18 cellular contexts compared by ENCODE assay signal in genomic region chr2:134727385-134727784, GRCh38. TPM values are rescaled to one million over a fixed set of nuclear protein-coding genes. Genes with fewer than 3 reads are reported as not detected.
DNase-seq lines count a peak whose midpoint lies in the region; ATAC-seq and TF ChIP-seq lines count a peak whose summit lies in the region.
"Had no signal": no experiment of that assay in that cellular context is flagged by ENCODE, and none has a peak within 500 bp of the region (broad histone marks: within the 10 kb centered on the region; RNA-seq: fewer than 3 reads in every experiment).

No MANE protein-coding gene starts in this region.

- TF ChIP-seq CTCF in omental fat pad (IDR thresholded peaks at IDR 0.05) (no peak), gastroesophageal sphincter (IDR thresholded peaks at IDR 0.05) (no peak), A673 (conservative IDR thresholded peaks at IDR 0.05; ENCODE audit: low read depth, low read length) (no peak)

- CTCF ChIA-PET in A673 (lab: Charles Lee): no interaction called here

- H3K9me3 ChIP-seq in gastroesophageal sphincter (no peaks in the 10 kb centered on the region), A673 (ENCODE audit: low read depth, low read length, poor library complexity, severe bottlenecking) (no peaks in the 10 kb centered on the region)
- H3K9me3 ChIP-seq: heart right ventricle, spleen, suprapubic skin had no signal

- no peaks in the 10 kb centered on the region for H3K4me1 ChIP-seq in gastroesophageal sphincter
- no peaks in the 10 kb centered on the region for H3K4me1 ChIP-seq in A673 (ENCODE audit: insufficient read depth, low read length, poor library complexity, severe bottlenecking)
- H3K4me1 ChIP-seq: heart right ventricle, spleen, suprapubic skin had no signal

- POLR2A ChIA-PET in A673 (lab: Charles Lee; ENCODE audit: low non-redundant PET): no interaction called here

- H3K27me3 ChIP-seq in gastroesophageal sphincter (peaks cover 23% of the 10 kb centered on the region), A673 (replicated peaks; ENCODE audit: insufficient read depth, low read depth, low read length, poor library complexity) (peaks cover 37% of the 10 kb centered on the region)

- DNase-seq in Daoy (ENCODE audit: low read depth) (peak; percentile 62), SW480 (ENCODE audit: low spot score) (peak; percentile 64), fibroblast of peridontal ligament (ENCODE audit: extremely low read depth) (peak; percentile 13), omental fat pad (ENCODE audit: low spot score) (no peak), A673 (ENCODE audit: low spot score) (no peak), HuH-7.5 (ENCODE audit: low spot score) (no peak)
- no peak for DNase-seq in effector CD8-positive, alpha-beta T cell (lab: John Stamatoyannopoulos, UW)
- DNase-seq: aorta; effector CD4-positive, alpha-beta T cell; H9; heart right ventricle; Karpas-422; NCI-H1694 treated with DMSO at 0.1 percent for 48 hours; NCI-H526 treated with DMSO at 0.1 percent for 48 hours; Right ventricle myocardium superior; spleen had no signal

- H3K4me3 ChIP-seq in gastroesophageal sphincter (no peak overlapping the region), A673 (ENCODE audit: low read depth, low read length, poor library complexity, severe bottlenecking) (no peak overlapping the region)
- H3K4me3 ChIP-seq: heart right ventricle, spleen, suprapubic skin had no signal

- H3K36me3 ChIP-seq in gastroesophageal sphincter (no peaks in the 10 kb centered on the region), A673 (ENCODE audit: insufficient read depth, low read length, poor library complexity, severe bottlenecking) (no peaks in the 10 kb centered on the region)
- H3K36me3 ChIP-seq: heart right ventricle, spleen, suprapubic skin had no signal

- BruUV-seq in A673 (replicated peaks; lab: Mats Ljungman, UMichigan): no TSS peak

- TF ChIP-seq EP300 in gastroesophageal sphincter (IDR thresholded peaks at IDR 0.05): no peak

- WGBS in gastroesophageal sphincter (ENCODE audit: low coverage in 1 of 2), 2 donors: 59 to 69% methylated on average over 4 of the region's 4 CpGs

- intact Hi-C loops in A673 (cut with micrococcal nuclease; ENCODE audit: unreplicated experiment): no loop called here

- H3K27ac ChIP-seq in gastroesophageal sphincter (no peak overlapping the region), A673 (ENCODE audit: low read depth, low read length, poor library complexity, severe bottlenecking) (no peak overlapping the region)
- H3K27ac ChIP-seq: heart right ventricle, spleen, suprapubic skin had no signal

- ATAC-seq in omental fat pad (ENCODE audit: low FRiP score): peak; percentile 98
- no peak for ATAC-seq in gastroesophageal sphincter

- TF ChIP-seq POLR2A in gastroesophageal sphincter (IDR thresholded peaks at IDR 0.05): no peak

RNA-seq across cellular contexts. Expression of gene TMEM163, which starts 8.6 kb away (rescaled TPM):
- total RNA-seq in Daoy (2014; rRNA removed; shearing (Covaris generic)): 0.09 and 0.34 TPM in 2 replicates
- total RNA-seq in omental fat pad (1 to 10 TPM in 2 of 4 donors, under 1 TPM in 2; 0.28 to 6.4 (median 1.2) TPM), gastroesophageal sphincter (1 to 10 TPM in 1 of 4 donors, under 1 TPM in 3; 0.27 to 2.5 (median 0.60) TPM), A673 (2021) (not detected in 2 replicates)

Comparison
In these comparisons a context has a peak if more than half of its experiments do, and no peak if none do; other contexts are left out.
1. DNase-seq: peak in Daoy (single experiment), SW480 (single experiment) and fibroblast of peridontal ligament (single experiment); none in omental fat pad (single experiment), A673 (single experiment), HuH-7.5 (single experiment) and effector CD8-positive, alpha-beta T cell (single experiment).